18 cellular contexts compared by ENCODE assay signal in the genomic region with DNA sequence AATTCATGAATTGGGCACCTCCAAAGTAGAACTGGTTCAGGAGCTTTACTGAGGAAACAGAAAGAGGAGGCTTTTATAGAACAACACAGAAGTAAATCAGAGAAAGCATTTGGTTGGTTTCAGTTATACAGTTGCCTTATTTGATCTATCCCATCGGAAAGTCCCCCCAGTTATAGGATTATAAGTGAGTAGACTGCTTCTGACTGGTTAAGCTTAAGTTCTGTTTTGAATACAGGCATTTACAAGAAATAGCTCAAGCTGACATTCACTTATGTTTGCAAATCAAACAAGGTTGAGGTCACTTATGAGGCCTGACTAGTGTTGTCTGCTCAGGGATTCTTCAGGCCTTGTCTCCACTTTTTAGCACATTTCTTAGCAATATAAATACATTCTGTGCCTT.
DNase-seq lines count a peak whose midpoint lies in the region; ATAC-seq, FAIRE-seq and TF ChIP-seq lines count a peak whose summit lies in the region.
"Had no signal": no experiment of that assay in that cellular context is flagged by ENCODE, and none has a peak within 500 bp of the region (broad histone marks: within the 10 kb centered on the region; RNA-seq: fewer than 3 reads in every experiment).

No MANE protein-coding gene starts in this region.

- in situ Hi-C loops in GM12878 (cut with MboI): no loop called here
- in situ Hi-C loops in brain microvascular endothelial cell (cut with HindIII; ENCODE audit: low pct_ligation_motif_present, low sequenced_read_pairs): no loop called here

- DNase-seq in activated CD4-positive, alpha-beta T cell treated with anti-CD3 and anti-CD28 coated beads for 36 hours: no peak
- no peak for DNase-seq in activated CD4-positive, alpha-beta T cell treated with anti-CD3 and anti-CD28 coated beads, Interleukin-2, amount 50 U/mL, for 1 hour
- DNase-seq in DND-41 (no peak), H54 (ENCODE audit: insufficient read length, low spot score) (no peak), GM12878 (ENCODE audit: low read depth, low spot score) (no peak), GM19238 (ENCODE audit: insufficient read length, low spot score) (no peak), NCI-H1417 treated with DMSO at 0.1 percent for 48 hours (lab: John Stamatoyannopoulos, UW) (no peak), brain microvascular endothelial cell (no peak)
- DNase-seq: CD8-positive, alpha-beta T cell; COR-L47; GF-D8 had no signal

- H3K4me1 Mint-ChIP-seq in activated CD4-positive, alpha-beta T cell treated with anti-CD3 and anti-CD28 coated beads for 36 hours: no peaks in the 10 kb centered on the region
- H3K4me1 Mint-ChIP-seq: CD14-positive monocyte had no signal

- no peaks in the 10 kb centered on the region for H3K27me3 Mint-ChIP-seq in activated CD4-positive, alpha-beta T cell treated with anti-CD3 and anti-CD28 coated beads for 36 hours

- FAIRE-seq in H54 (lab: Jason Lieb, UNC): peak; percentile 65
- FAIRE-seq in GM12878 (lab: Jason Lieb, UNC): no peak
- FAIRE-seq: D721Med, GM18507, HepG2, HTR-8/SVneo had no signal

- H3K79me2 ChIP-seq in DND-41 (ENCODE audit: insufficient read depth, low read length) (no peaks in the 10 kb centered on the region), GM12878 (ENCODE audit: control insufficient read depth, insufficient read depth, low read length) (no peaks in the 10 kb centered on the region)

- peak; percentile 39 for ATAC-seq in activated CD4-positive, alpha-beta T cell treated with anti-CD3 and anti-CD28 coated beads for 36 hours
- ATAC-seq in DND-41 (ENCODE audit: insufficient read depth, low read depth): no peak
- peak; percentile 84 for ATAC-seq in GM12878
- ATAC-seq: CD8-positive, alpha-beta T cell; HCT116; HepG2 had no signal

- no peak for TF ChIP-seq CTCF in DND-41 (IDR thresholded peaks at IDR 0.05; ENCODE audit: borderline replicate concordance, extremely low read depth, low read length, poor library complexity, severe bottlenecking)
- no peak for TF ChIP-seq CTCF in GM12878 (IDR thresholded peaks at IDR 0.05 in 2 of 3, conservative IDR thresholded peaks at IDR 0.05 in 1 of 3; ENCODE audit: control insufficient read depth in 2 of 3, extremely low read depth in 1 of 3, insufficient read depth in 1 of 3, low read depth in 3 of 3, low read length in 3 of 3)
- no peak for TF ChIP-seq CTCF in brain microvascular endothelial cell (IDR thresholded peaks at IDR 0.05; ENCODE audit: low read depth, low read length, missing control alignments)

- no peaks in the 10 kb centered on the region for H3K36me3 ChIP-seq in DND-41 (ENCODE audit: insufficient read depth, low read length)
- H3K36me3 ChIP-seq in GM12878 (ENCODE audit: control insufficient read depth in 2 of 2, insufficient read depth in 2 of 2, low read length in 1 of 2): no peaks in the 10 kb centered on the region
- H3K36me3 ChIP-seq in brain microvascular endothelial cell (replicated peaks): no peaks in the 10 kb centered on the region

- TF ChIP-seq EP300 in GM12878 (IDR thresholded peaks at IDR 0.05; ENCODE audit: borderline replicate concordance in 1 of 2, control insufficient read depth in 1 of 2, low read depth in 2 of 2, low read length in 2 of 2): no peak

- TF ChIP-seq POLR2A in H54 (IDR thresholded peaks at IDR 0.05; ENCODE audit: low read depth, low read length): no peak
- no peak for TF ChIP-seq POLR2A in GM12878 (IDR thresholded peaks at IDR 0.05; ENCODE audit: low read depth, low read length)

- intact Hi-C loops in activated CD4-positive, alpha-beta T cell treated with anti-CD3 and anti-CD28 coated beads for 36 hours (cut with DNase I, micrococcal nuclease): no loop called here
- intact Hi-C loops in GM12878 (cut with micrococcal nuclease; ENCODE audit: unreplicated experiment): no loop called here

- H3K27me3 ChIP-seq in DND-41 (ENCODE audit: insufficient read depth, low read length, poor library complexity) (no peaks in the 10 kb centered on the region), GM12878 (replicated peaks in 1 of 2; ENCODE audit: control insufficient read depth in 2 of 2, insufficient read depth in 2 of 2, low read length in 1 of 2) (no peaks in the 10 kb centered on the region), brain microvascular endothelial cell (replicated peaks) (no peaks in the 10 kb centered on the region)

- CTCF ChIA-PET in activated CD4-positive, alpha-beta T cell treated with anti-CD3 and anti-CD28 coated beads for 36 hours (lab: Charles Lee): interaction anchor here (1.0 kb wide), 1 partner anchor 14 kb away, joined by 3 read pairs; no protein-coding TSS in a partner anchor
- CTCF ChIA-PET in GM12878 (lab: Yijun Ruan, JAX): interaction anchor here (1.0 kb wide), 1 partner anchor 8 kb away, joined by 3 read pairs; no protein-coding TSS in a partner anchor

- H3K9me3 Mint-ChIP-seq in activated CD4-positive, alpha-beta T cell treated with anti-CD3 and anti-CD28 coated beads for 36 hours (ENCODE audit: low read depth): no peaks in the 10 kb centered on the region
- H3K9me3 Mint-ChIP-seq: CD8-positive, alpha-beta T cell had no signal

- H3K4me2 ChIP-seq in DND-41 (ENCODE audit: insufficient read depth, low read length) (no peak overlapping the region), GM12878 (ENCODE audit: control insufficient read depth, insufficient read depth) (no peak overlapping the region)

- SMC1A ChIA-PET in GM12878 (lab: Charles Lee; ENCODE audit: uncharacterized antibody, unreplicated experiment): interaction anchor here (0.8 to 1.0 kb wide), 2 partner anchors 13 to 133 kb away, joined by 3 read pairs; no protein-coding TSS in a partner anchor

- H4K20me1 ChIP-seq in DND-41 (ENCODE audit: insufficient read depth, low read length) (no peaks in the 10 kb centered on the region), GM12878 (ENCODE audit: control insufficient read depth, insufficient read depth) (no peaks in the 10 kb centered on the region)

- no peaks in the 10 kb centered on the region for H3K36me3 Mint-ChIP-seq in activated CD4-positive, alpha-beta T cell treated with anti-CD3 and anti-CD28 coated beads for 36 hours (ENCODE audit: low read depth)
- H3K36me3 Mint-ChIP-seq: CD14-positive monocyte; CD8-positive, alpha-beta T cell had no signal

- H2AFZ ChIP-seq in DND-41 (ENCODE audit: low read depth, low read length) (0 out of 2 replicates have a peak overlapping the region, but pooled peaks have one; percentile 9), GM12878 (ENCODE audit: control insufficient read depth, low read depth, low read length) (no peak overlapping the region)

- no peak overlapping the region for H3K27ac Mint-ChIP-seq in activated CD4-positive, alpha-beta T cell treated with anti-CD3 and anti-CD28 coated beads for 36 hours
- H3K27ac Mint-ChIP-seq: CD14-positive monocyte; CD8-positive, alpha-beta T cell had no signal

- no peak overlapping the region for H3K4me3 Mint-ChIP-seq in activated CD4-positive, alpha-beta T cell treated with anti-CD3 and anti-CD28 coated beads for 36 hours
- H3K4me3 Mint-ChIP-seq: CD14-positive monocyte; CD8-positive, alpha-beta T cell had no signal

- WGBS in GM12878 (ENCODE audit: insufficient coverage, insufficient replicate concordance, low lambda C conversion rate, missing lambda C conversion rate): 0% methylated on average over 1 of the region's 1 CpG

- RAD21 ChIA-PET in GM12878 (lab: Charles Lee; ENCODE audit: unreplicated experiment): no interaction called here

- no peaks in the 10 kb centered on the region for H3K4me1 ChIP-seq in DND-41 (ENCODE audit: insufficient read depth, low read length)
- no peaks in the 10 kb centered on the region for H3K4me1 ChIP-seq in GM12878 (ENCODE audit: control insufficient read depth, insufficient read depth, low read length)

- BruUV-seq in GM12878 (replicated peaks; lab: Mats Ljungman, UMichigan): no TSS peak

- H3K27ac ChIP-seq in DND-41 (ENCODE audit: low read length): no peak overlapping the region
- H3K27ac ChIP-seq in GM12878 (ENCODE audit: control insufficient read depth, insufficient read depth): no peak overlapping the region
- no peak overlapping the region for H3K27ac ChIP-seq in brain microvascular endothelial cell
- H3K27ac ChIP-seq: 22Rv1 had no signal

- no peak for TF ChIP-seq RAD21 in GM12878 (IDR thresholded peaks at IDR 0.05; ENCODE audit: insufficient read depth, low read depth, low read length)

- H3K9me3 ChIP-seq in DND-41 (ENCODE audit: insufficient read depth, low read length, severe bottlenecking): peaks cover 2% of the 10 kb centered on the region
- no peaks in the 10 kb centered on the region; the same call in 2 of the 3 replicates for H3K9me3 ChIP-seq in GM12878 (replicated peaks; ENCODE audit: control insufficient read depth, insufficient read depth, low read length)

- H3K4me3 ChIP-seq in DND-41 (ENCODE audit: low read depth in 1 of 2, low read length in 2 of 2): no peak overlapping the region
- H3K4me3 ChIP-seq in GM12878: no peak overlapping the region
- no peak overlapping the region for H3K4me3 ChIP-seq in brain microvascular endothelial cell (ENCODE audit: low read depth, low read length)

- POLR2A ChIA-PET in activated CD4-positive, alpha-beta T cell treated with anti-CD3 and anti-CD28 coated beads for 36 hours (lab: Charles Lee): no interaction called here
- POLR2A ChIA-PET in GM12878 (lab: Charles Lee): no interaction called here

- H3K9ac ChIP-seq in DND-41 (ENCODE audit: low read depth, low read length): no peak overlapping the region
- no peak overlapping the region for H3K9ac ChIP-seq in GM12878 (ENCODE audit: control insufficient read depth, insufficient read depth, low read length)

TF ChIP-seq in GM12878, 131 proteins besides CTCF, POLR2A, EP300 and RAD21 (continues in another document):
- TF ChIP-seq YBX1 (IDR thresholded peaks at IDR 0.05): no peak
- TF ChIP-seq, protein P1, sequence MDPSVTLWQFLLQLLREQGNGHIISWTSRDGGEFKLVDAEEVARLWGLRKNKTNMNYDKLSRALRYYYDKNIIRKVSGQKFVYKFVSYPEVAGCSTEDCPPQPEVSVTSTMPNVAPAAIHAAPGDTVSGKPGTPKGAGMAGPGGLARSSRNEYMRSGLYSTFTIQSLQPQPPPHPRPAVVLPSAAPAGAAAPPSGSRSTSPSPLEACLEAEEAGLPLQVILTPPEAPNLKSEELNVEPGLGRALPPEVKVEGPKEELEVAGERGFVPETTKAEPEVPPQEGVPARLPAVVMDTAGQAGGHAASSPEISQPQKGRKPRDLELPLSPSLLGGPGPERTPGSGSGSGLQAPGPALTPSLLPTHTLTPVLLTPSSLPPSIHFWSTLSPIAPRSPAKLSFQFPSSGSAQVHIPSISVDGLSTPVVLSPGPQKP (IDR thresholded peaks at IDR 0.05; ENCODE audit: low read depth, low read length): no peak
